ENCODE assay signal across 8 cellular contexts in genomic region chr17:50661795-50662391, GRCh38. TPM values are rescaled to one million over a fixed set of nuclear protein-coding genes. Genes with fewer than 3 reads are reported as not detected.
DNase-seq lines count a peak whose midpoint lies in the region; ATAC-seq, FAIRE-seq and TF ChIP-seq lines count a peak whose summit lies in the region.

No MANE protein-coding gene starts in this region.

- H3K36me3 ChIP-seq in H7 (replicated peaks; ENCODE audit: control insufficient read depth, insufficient read depth, low read length) = no peaks in the 10 kb centered on the region
- H3K36me3 ChIP-seq in bronchial epithelial cell (ENCODE audit: control insufficient read depth, insufficient read depth, low read length) = peaks cover 2% of the 10 kb centered on the region
- no peaks in the 10 kb centered on the region for H3K36me3 ChIP-seq in lung (ENCODE audit: control insufficient read depth in 2 of 2, insufficient read depth in 2 of 2, low read length in 2 of 2)
- H3K36me3 ChIP-seq in upper lobe of left lung = no peaks in the 10 kb centered on the region

- TF ChIP-seq CTCF in AG04449 (IDR thresholded peaks at IDR 0.05; ENCODE audit: insufficient read depth, low read length, missing control alignments) = no peak
- no peak for TF ChIP-seq CTCF in bronchial epithelial cell (IDR thresholded peaks at IDR 0.05; ENCODE audit: insufficient read depth, low read length, severe bottlenecking)
- TF ChIP-seq CTCF in lung (IDR thresholded peaks at IDR 0.05; ENCODE audit: control extremely low read depth, extremely low read depth) = no peak
- TF ChIP-seq CTCF in upper lobe of left lung (IDR thresholded peaks at IDR 0.05) = no peak

- POLR2A ChIA-PET in AG04449 (lab: Yijun Ruan, JAX) = interaction anchor here (0.8 to 2.7 kb wide), 2 partner anchors 11 to 23 kb away, joined by 3 to 20 read pairs; no protein-coding TSS in a partner anchor

- TF ChIP-seq EP300 in upper lobe of left lung (IDR thresholded peaks at IDR 0.05) = peak in 2 of 4 donors; percentile 47 to 93

- peak overlapping the region in 1 of 2 donors; percentile 77 for H3K27ac ChIP-seq in lung (ENCODE audit: low read depth in 1 of 2, low read length in 1 of 2)
- peak overlapping the region; percentile 63 to 86 (median 82) for H3K27ac ChIP-seq in upper lobe of left lung

- peaks cover 3 to 25% of the 10 kb centered on the region in 2 donors for H3K4me1 ChIP-seq in lung (ENCODE audit: control insufficient read depth in 2 of 2, insufficient read depth in 2 of 2, low read length in 2 of 2)
- H3K4me1 ChIP-seq in upper lobe of left lung = peaks cover 33 to 44% (median 36%) of the 10 kb centered on the region in 4 donors

- H3K9me3 ChIP-seq in lung (ENCODE audit: control insufficient read depth in 2 of 2, insufficient read depth in 1 of 2, low read length in 1 of 2) = no peaks in the 10 kb centered on the region
- H3K9me3 ChIP-seq in upper lobe of left lung = no peaks in the 10 kb centered on the region

- CTCF ChIA-PET in AG04449 (lab: Yijun Ruan, JAX) = interaction anchor here (1.0 to 4.2 kb wide), 6 partner anchors 9 to 111 kb away, joined by 3 to 18 read pairs (median 10); no protein-coding TSS in a partner anchor

- FAIRE-seq in bronchial epithelial cell (lab: Jason Lieb, UNC) = peak; percentile 47

- WGBS in lung, 2 donors = 30 to 34% methylated on average over 8 to 9 of the region's 9 CpGs
- WGBS in upper lobe of left lung, 2 donors = 31 to 41% methylated on average over 9 of the region's 9 CpGs

- H3K4me3 ChIP-seq in AG04449 (ENCODE audit: low read depth, low read length) (no peak overlapping the region), H7 (ENCODE audit: insufficient read depth, low read depth, low read length) (no peak overlapping the region), bronchial epithelial cell (ENCODE audit: low read depth, low read length) (no peak overlapping the region), lung (no peak overlapping the region), upper lobe of left lung (no peak overlapping the region)

- ATAC-seq in lung (ENCODE audit: insufficient read depth, low FRiP score) (peak; percentile 71), upper lobe of left lung (ENCODE audit: low FRiP score in 2 of 2) (peak; percentile 51 to 69), GM19395 (IDR thresholded peaks at IDR 0.05; ENCODE audit: unreplicated experiment) (no peak)

- DNase-seq in AG04449 (ENCODE audit: low read depth, low spot score) = peak; percentile 52
- peak; percentile 68 for DNase-seq in H7
- peak; percentile 83 for DNase-seq in RKO (ENCODE audit: low spot score)
- peak; percentile 96 for DNase-seq in bronchial epithelial cell (ENCODE audit: low read depth)
- DNase-seq in lung (ENCODE audit: low spot score) = peak; percentile 77
- DNase-seq in upper lobe of left lung = peak in 1 of 2 donors; percentile 85
- no peak for DNase-seq in GM19238 (ENCODE audit: insufficient read length, low spot score)

- no peak for TF ChIP-seq POLR2A in upper lobe of left lung (IDR thresholded peaks at IDR 0.05)

- no peaks in the 10 kb centered on the region for H3K27me3 ChIP-seq in H7 (ENCODE audit: control insufficient read depth, insufficient read depth, low read length)
- no peaks in the 10 kb centered on the region for H3K27me3 ChIP-seq in bronchial epithelial cell (ENCODE audit: control insufficient read depth, insufficient read depth, low read length)
- H3K27me3 ChIP-seq in lung (ENCODE audit: control insufficient read depth, insufficient read depth) = no peaks in the 10 kb centered on the region
- no peaks in the 10 kb centered on the region for H3K27me3 ChIP-seq in upper lobe of left lung

RNA-seq across cellular contexts. Expression of gene ABCC3, which starts 27.2 kb away (rescaled TPM):
- total RNA-seq in H7 (2014; rRNA removed; shearing (Covaris generic)) = 0.33 and 0.48 TPM in 2 replicates
- total RNA-seq in bronchial epithelial cell = 17.0 and 33.2 TPM in 2 replicates
- total RNA-seq in lung = 10 to 100 TPM; 18.3 to 46.4 TPM
- polyA plus RNA-seq in lung = 10 to 100 TPM; 10.3 to 45.7 TPM
- 100 to 1,000 TPM in 1 of 6 donors, 10 to 100 TPM in 5; 34.2 to 268 (median 57.7) TPM for total RNA-seq in upper lobe of left lung

RNA-seq across cellular contexts. Expression of gene ANKRD40, which starts 45.8 kb away (rescaled TPM):
- total RNA-seq in H7 (2014; rRNA removed; shearing (Covaris generic)) = 42.0 and 46.0 TPM in 2 replicates
- total RNA-seq in bronchial epithelial cell (22.9 and 25.8 TPM in 2 replicates), lung (10 to 100 TPM; 34.4 to 38.9 TPM), upper lobe of left lung (10 to 100 TPM; 27.9 to 52.9 (median 43.7) TPM)
- polyA plus RNA-seq in lung = 10 to 100 TPM; 14.6 to 15.7 TPM

RNA-seq across cellular contexts. Expression of gene LUC7L3, which starts 57.5 kb away (rescaled TPM):
- 45.4 and 76.9 TPM in 2 replicates for total RNA-seq in H7 (2014; rRNA removed; shearing (Covaris generic))
- 13.7 and 24.3 TPM in 2 replicates for total RNA-seq in bronchial epithelial cell
- total RNA-seq in lung = 100 to 1,000 TPM in 1 of 2 donors, 10 to 100 TPM in 1; 80.4 to 188 TPM
- polyA plus RNA-seq in lung = 10 to 100 TPM; 38.1 to 98.4 TPM
- 100 to 1,000 TPM in 2 of 6 donors, 10 to 100 TPM in 4; 38.2 to 625 (median 91.4) TPM for total RNA-seq in upper lobe of left lung

Comparison
In these comparisons a context has a peak if more than half of its experiments do, and no peak if none do; other contexts are left out.
1. RNA of gene ABCC3, which starts 27.2 kb away (total RNA-seq): 34.2 to 268 TPM in upper lobe of left lung, 18.3 to 46.4 TPM in lung and 17.0 to 33.2 TPM in bronchial epithelial cell; 0.33 to 0.48 TPM in H7; every median in the first group is over 10 times any median in the second.